10 cellular contexts compared by ENCODE assay signal in genomic region chr7:32879460-32879859, GRCh38. TPM values are rescaled to one million over a fixed set of nuclear protein-coding genes. Genes with fewer than 3 reads are reported as not detected.
DNase-seq lines count a peak whose midpoint lies in the region; ATAC-seq, FAIRE-seq and TF ChIP-seq lines count a peak whose summit lies in the region.
"Had no signal": no experiment of that assay in that cellular context is flagged by ENCODE, and none has a peak within 500 bp of the region (broad histone marks: within the 10 kb centered on the region; RNA-seq: fewer than 3 reads in every experiment).

No MANE protein-coding gene starts in this region.

- CTCF ChIA-PET in activated CD4-positive, alpha-beta memory T cell treated with anti-CD3 and anti-CD28 coated beads for 36 hours (lab: Charles Lee), result interaction anchor here (1.0 to 2.2 kb wide), 2 partner anchors 33 to 62 kb away, joined by 4 to 8 read pairs; no protein-coding TSS in a partner anchor
- CTCF ChIA-PET in activated CD4-positive, alpha-beta memory T cell treated with anti-CD3 and anti-CD28 coated beads, Interleukin-2, amount 10 ng/mL, durations not matched to agents 7 days and 5 days (lab: Charles Lee), result interaction anchor here (1.6 kb wide), 1 partner anchor 33 kb away, joined by 6 read pairs; no protein-coding TSS in a partner anchor
- CTCF ChIA-PET in endothelial cell of umbilical vein (lab: Charles Lee), result interaction anchor here (0.6 to 2.9 kb wide), 2 partner anchors 32 to 34 kb away, joined by 3 to 9 read pairs; no protein-coding TSS in a partner anchor
- CTCF ChIA-PET in CD8-positive, alpha-beta T cell (lab: Charles Lee), result interaction anchor here (1.2 kb wide), 1 partner anchor 32 kb away, joined by 3 read pairs; no protein-coding TSS in a partner anchor

- H3K27ac Mint-ChIP-seq in activated CD4-positive, alpha-beta memory T cell treated with anti-CD3 and anti-CD28 coated beads for 36 hours, result peak overlapping the region; percentile 0
- H3K27ac Mint-ChIP-seq in activated CD4-positive, alpha-beta memory T cell treated with anti-CD3 and anti-CD28 coated beads, Interleukin-2, amount 10 ng/mL, durations not matched to agents 7 days and 5 days, result no peak overlapping the region
- no peak overlapping the region for H3K27ac Mint-ChIP-seq in CD8-positive, alpha-beta T cell

- H4K20me1 ChIP-seq in endothelial cell of umbilical vein (replicated peaks; ENCODE audit: control insufficient read depth, extremely low read depth, insufficient read depth, low read length), result peaks cover 5% of the 10 kb centered on the region

- H3K4me1 Mint-ChIP-seq in activated CD4-positive, alpha-beta memory T cell treated with anti-CD3 and anti-CD28 coated beads for 36 hours (ENCODE audit: low read depth), result peaks cover 49% of the 10 kb centered on the region
- H3K4me1 Mint-ChIP-seq in activated CD4-positive, alpha-beta memory T cell treated with anti-CD3 and anti-CD28 coated beads, Interleukin-2, amount 10 ng/mL, durations not matched to agents 7 days and 5 days, result peaks cover 33% of the 10 kb centered on the region
- H3K4me1 Mint-ChIP-seq in CD8-positive, alpha-beta T cell (ENCODE audit: low read depth), result peaks cover 66% of the 10 kb centered on the region

- H3K27me3 Mint-ChIP-seq in activated CD4-positive, alpha-beta memory T cell treated with anti-CD3 and anti-CD28 coated beads for 36 hours, result no peaks in the 10 kb centered on the region
- no peaks in the 10 kb centered on the region for H3K27me3 Mint-ChIP-seq in activated CD4-positive, alpha-beta memory T cell treated with anti-CD3 and anti-CD28 coated beads, Interleukin-2, amount 10 ng/mL, durations not matched to agents 7 days and 5 days
- no peaks in the 10 kb centered on the region for H3K27me3 Mint-ChIP-seq in CD8-positive, alpha-beta T cell (ENCODE audit: low read depth)

- H3K9ac ChIP-seq in endothelial cell of umbilical vein (replicated peaks; ENCODE audit: extremely low read depth, insufficient read depth, low read length), result no peak overlapping the region

- H3K9me1 ChIP-seq in endothelial cell of umbilical vein (replicated peaks; ENCODE audit: control insufficient read depth, extremely low read depth, insufficient read depth, low read length), result no peaks in the 10 kb centered on the region

- H3K9me3 ChIP-seq in endothelial cell of umbilical vein (replicated peaks; ENCODE audit: control insufficient read depth, insufficient read depth, low read length), result no peaks in the 10 kb centered on the region
- H3K9me3 ChIP-seq in CD8-positive, alpha-beta T cell (ENCODE audit: low read length), result no peaks in the 10 kb centered on the region

- POLR2A ChIA-PET in activated CD4-positive, alpha-beta memory T cell treated with anti-CD3 and anti-CD28 coated beads for 36 hours (lab: Charles Lee), result no interaction called here
- POLR2A ChIA-PET in activated CD4-positive, alpha-beta memory T cell treated with anti-CD3 and anti-CD28 coated beads, Interleukin-2, amount 10 ng/mL, durations not matched to agents 7 days and 5 days (lab: Charles Lee), result interaction anchor here (1.0 kb wide), 2 partner anchors 11 to 21 kb away, joined by 3 read pairs; no protein-coding TSS in a partner anchor
- POLR2A ChIA-PET in endothelial cell of umbilical vein (lab: Charles Lee), result no interaction called here
- POLR2A ChIA-PET in CD8-positive, alpha-beta T cell (lab: Charles Lee), result no interaction called here

- no peak for DNase-seq in activated CD4-positive, alpha-beta memory T cell treated with anti-CD3 and anti-CD28 coated beads for 36 hours
- DNase-seq in activated CD4-positive, alpha-beta memory T cell treated with anti-CD3 and anti-CD28 coated beads, Interleukin-2, amount 10 ng/mL, durations not matched to agents 7 days and 5 days, result no peak
- DNase-seq in NCI-H510A treated with DMSO at 0.1 percent for 48 hours (lab: John Stamatoyannopoulos, UW) (peak; percentile 57), endothelial cell of umbilical vein (ENCODE audit: low read depth, low spot score) (peak; percentile 59), sciatic nerve (ENCODE audit: low spot score) (no peak), NK-92 (lab: John Stamatoyannopoulos, UW; ENCODE audit: unreplicated experiment) (no peak)
- DNase-seq in CD8-positive, alpha-beta T cell, result no peak
- DNase-seq: activated CD4-positive, alpha-beta T cell treated with anti-CD3 and anti-CD28 coated beads for 4 hours; stimulated activated CD4-positive, alpha-beta T cell treated with anti-CD3 and anti-CD28 coated beads, Interleukin-15, amount 100 ng/mL, for 24 hours had no signal

- H3K4me1 ChIP-seq in endothelial cell of umbilical vein (ENCODE audit: control insufficient read depth, extremely low read depth, insufficient read depth, low read length), result peaks cover 23% of the 10 kb centered on the region
- peaks cover 42% of the 10 kb centered on the region for H3K4me1 ChIP-seq in CD8-positive, alpha-beta T cell (ENCODE audit: insufficient read depth, low read length)

- no peaks in the 10 kb centered on the region for H3K9me3 Mint-ChIP-seq in activated CD4-positive, alpha-beta memory T cell treated with anti-CD3 and anti-CD28 coated beads for 36 hours
- no peaks in the 10 kb centered on the region for H3K9me3 Mint-ChIP-seq in activated CD4-positive, alpha-beta memory T cell treated with anti-CD3 and anti-CD28 coated beads, Interleukin-2, amount 10 ng/mL, durations not matched to agents 7 days and 5 days
- H3K9me3 Mint-ChIP-seq in CD8-positive, alpha-beta T cell, result no peaks in the 10 kb centered on the region

- FAIRE-seq in endothelial cell of umbilical vein (lab: Jason Lieb, UNC), result no peak

- intact Hi-C loops in activated CD4-positive, alpha-beta memory T cell treated with anti-CD3 and anti-CD28 coated beads for 36 hours (cut with micrococcal nuclease), result loop anchor here (1.0 kb wide), 1 partner anchor 9 kb away; no protein-coding TSS in a partner anchor
- intact Hi-C loops in endothelial cell of umbilical vein (cut with micrococcal nuclease), result no loop called here
- intact Hi-C loops in sciatic nerve (cut with DNase I), result no loop called here
- intact Hi-C loops in CD8-positive, alpha-beta T cell (cut with DNase I, micrococcal nuclease), result no loop called here

- peaks cover under 1 to 8% of the 10 kb centered on the region in 2 experiments for H3K36me3 ChIP-seq in endothelial cell of umbilical vein (ENCODE audit: control insufficient read depth in 2 of 2, extremely low read depth in 1 of 2, insufficient read depth in 2 of 2, low read length in 2 of 2)
- H3K36me3 ChIP-seq in CD8-positive, alpha-beta T cell (ENCODE audit: insufficient read depth, low read length), result peaks cover 5% of the 10 kb centered on the region

- H3K4me3 Mint-ChIP-seq in activated CD4-positive, alpha-beta memory T cell treated with anti-CD3 and anti-CD28 coated beads for 36 hours, result no peak overlapping the region
- no peak overlapping the region for H3K4me3 Mint-ChIP-seq in activated CD4-positive, alpha-beta memory T cell treated with anti-CD3 and anti-CD28 coated beads, Interleukin-2, amount 10 ng/mL, durations not matched to agents 7 days and 5 days
- no peak overlapping the region for H3K4me3 Mint-ChIP-seq in CD8-positive, alpha-beta T cell

- dilution Hi-C loops in endothelial cell of umbilical vein (cut with MboI; ENCODE audit: extremely low pct_ligation_motif_present, low sequenced_read_pairs), result no loop called here

- no peak for TF ChIP-seq CTCF in endothelial cell of umbilical vein (IDR thresholded peaks at IDR 0.05; ENCODE audit: extremely low read depth in 1 of 2, insufficient read depth in 1 of 2, low read depth in 1 of 2, low read length in 2 of 2)
- TF ChIP-seq CTCF in CD8-positive, alpha-beta T cell (IDR thresholded peaks at IDR 0.05), result no peak

- TF ChIP-seq POLR2A in endothelial cell of umbilical vein (IDR thresholded peaks at IDR 0.05; ENCODE audit: low read depth, low read length), result no peak

- H2AFZ ChIP-seq in endothelial cell of umbilical vein (ENCODE audit: low read depth, low read length), result no peak overlapping the region

- no peaks in the 10 kb centered on the region for H3K27me3 ChIP-seq in endothelial cell of umbilical vein (ENCODE audit: control insufficient read depth in 2 of 2, insufficient read depth in 2 of 2, low read length in 2 of 2)
- H3K27me3 ChIP-seq in CD8-positive, alpha-beta T cell (ENCODE audit: insufficient read depth, low read length), result no peaks in the 10 kb centered on the region

- peaks cover 10% of the 10 kb centered on the region for H3K36me3 Mint-ChIP-seq in activated CD4-positive, alpha-beta memory T cell treated with anti-CD3 and anti-CD28 coated beads for 36 hours
- peaks cover 24% of the 10 kb centered on the region for H3K36me3 Mint-ChIP-seq in activated CD4-positive, alpha-beta memory T cell treated with anti-CD3 and anti-CD28 coated beads, Interleukin-2, amount 10 ng/mL, durations not matched to agents 7 days and 5 days (ENCODE audit: low read depth)
- peaks cover 33% of the 10 kb centered on the region for H3K36me3 Mint-ChIP-seq in CD8-positive, alpha-beta T cell

- H3K4me2 ChIP-seq in endothelial cell of umbilical vein (ENCODE audit: insufficient read depth, low read length), result peak overlapping the region; percentile 46

- H3K4me3 ChIP-seq in endothelial cell of umbilical vein (replicated peaks in 1 of 3; ENCODE audit: insufficient read depth in 1 of 3, low read depth in 1 of 3, low read length in 3 of 3), result no peak overlapping the region
- H3K4me3 ChIP-seq in CD8-positive, alpha-beta T cell (ENCODE audit: low read depth, low read length), result no peak overlapping the region

- H3K27ac ChIP-seq in endothelial cell of umbilical vein (ENCODE audit: insufficient read depth, low read depth, low read length), result no peak overlapping the region
- no peak overlapping the region for H3K27ac ChIP-seq in CD8-positive, alpha-beta T cell (ENCODE audit: low read depth, low read length)

- peaks cover 92% of the 10 kb centered on the region for H3K79me2 ChIP-seq in endothelial cell of umbilical vein (ENCODE audit: control insufficient read depth, insufficient read depth, low read length)

- peak; percentile 44 for ATAC-seq in sciatic nerve
- no peak for ATAC-seq in CD8-positive, alpha-beta T cell
- ATAC-seq in HG02571 (IDR thresholded peaks at IDR 0.05; ENCODE audit: unreplicated experiment), result no peak

- no TSS peak for BruUV-seq in endothelial cell of umbilical vein (replicated peaks; lab: Mats Ljungman, UMichigan)

RNA-seq across cellular contexts. Expression of gene KBTBD2, which starts 12.1 kb away (rescaled TPM):
- 10 to 100 TPM; 25.0 to 27.6 TPM for total RNA-seq in activated CD4-positive, alpha-beta memory T cell treated with anti-CD3 and anti-CD28 coated beads for 36 hours
- 10 to 100 TPM; 43.8 to 45.6 TPM for total RNA-seq in activated CD4-positive, alpha-beta memory T cell treated with anti-CD3 and anti-CD28 coated beads, Interleukin-2, amount 10 ng/mL, durations not matched to agents 7 days and 5 days
- total RNA-seq in endothelial cell of umbilical vein, result 36.6 and 37.0 TPM in 2 replicates
- 19.8 and 24.8 TPM in 2 replicates for polyA plus RNA-seq in endothelial cell of umbilical vein
- 21.3 and 23.0 TPM in 2 replicates for polyA plus RNA-seq in endothelial cell of umbilical vein (2011; cell fraction: cytosol; rRNA removed)
- polyA plus RNA-seq in endothelial cell of umbilical vein (2011; cell fraction: nucleus; rRNA removed), result 44.7 and 52.5 TPM in 2 replicates
- polyA plus RNA-seq in endothelial cell of umbilical vein (2012), result 27.1 and 32.1 TPM in 2 replicates
- 51.4 and 51.5 TPM in 2 replicates for polyA minus RNA-seq in endothelial cell of umbilical vein
- 16.2 TPM for polyA minus RNA-seq in endothelial cell of umbilical vein (2011; cell fraction: cytosol; rRNA and poly(A)+ RNA removed)
- polyA minus RNA-seq in endothelial cell of umbilical vein (2011; cell fraction: nucleus; rRNA and poly(A)+ RNA removed), result 65.4 and 86.4 TPM in 2 replicates
- 52.2 TPM for total RNA-seq in sciatic nerve
- 10 to 100 TPM; 94.2 to 99.9 TPM for total RNA-seq in CD8-positive, alpha-beta T cell

Comparison
In these comparisons a context has a peak if more than half of its experiments do, and no peak if none do; other contexts are left out.
1. DNase-seq: peak in NCI-H510A treated with DMSO at 0.1 percent for 48 hours (single experiment) and endothelial cell of umbilical vein (single experiment); none in activated CD4-positive, alpha-beta memory T cell treated with anti-CD3 and anti-CD28 coated beads for 36 hours (single experiment), activated CD4-positive, alpha-beta memory T cell treated with anti-CD3 and anti-CD28 coated beads, Interleukin-2, amount 10 ng/mL, durations not matched to agents 7 days and 5 days (single experiment), sciatic nerve (single experiment), NK-92 (single experiment) and CD8-positive, alpha-beta T cell (0 of 7).